Comparison of ENCODE assay signal across 27 cellular contexts in genomic region chr20:37611852-37612251, GRCh38.
"Had no signal": no experiment of that assay in that cellular context is flagged by ENCODE, and none has a peak within 500 bp of the region (broad histone marks: within the 10 kb centered on the region; RNA-seq: fewer than 3 reads in every experiment).

No MANE protein-coding gene starts in this region.

- H3K4me1 ChIP-seq: stomach, suprapubic skin, testis, thyroid gland, tibial artery, tibial nerve, transverse colon, upper lobe of left lung, upper lobe of right lung, uterus, vagina had no signal

- H3K27ac ChIP-seq: stomach, suprapubic skin, testis, thoracic aorta, thyroid gland, tibial artery, tibial nerve, transverse colon, upper lobe of left lung, upper lobe of right lung, uterus, vagina had no signal

- H3K9me3 ChIP-seq: suprapubic skin, testis, thoracic aorta, thyroid gland, tibial artery, tibial nerve, transverse colon, upper lobe of left lung, upper lobe of right lung, uterus, vagina had no signal

- H3K4me3 ChIP-seq: stomach, suprapubic skin, testis, thoracic aorta, thyroid gland, tibial artery, tibial nerve, transverse colon, upper lobe of left lung, upper lobe of right lung, uterus, vagina had no signal

- DNase-seq: stimulated activated CD4-positive, alpha-beta T cell treated with anti-CD3 and anti-CD28 coated beads, Interleukin-2, amount 100 ng/mL, for 48 hours; stimulated activated CD4-positive, alpha-beta T cell treated with anti-CD3 and anti-CD28 coated beads, Interleukin-4, amount 100 ng/mL, for 1 hour; stimulated activated CD4-positive, alpha-beta T cell treated with anti-CD3 and anti-CD28 coated beads, Interleukin-4, amount 100 ng/mL, for 24 hours; stimulated activated CD4-positive, alpha-beta T cell treated with anti-CD3 and anti-CD28 coated beads, Interleukin-4, amount 100 ng/mL, for 4 hours; stimulated activated CD8-positive, alpha-beta memory T cell treated with anti-CD3 and anti-CD28 coated beads, Interleukin-4, amount 100 ng/mL, for 48 hours; stimulated activated naive B cell treated with anti-CD40 and anti-IgM and Interleukin-4, amounts not matched to agents 10 μg/mL and 1 μg/mL and 100 μg/mL, for 72 hours; stimulated activated naive CD4-positive, alpha-beta T cell; stimulated activated naive CD4-positive, alpha-beta T cell treated with Interleukin-2 at 50 U/mL for 16 hours; stimulated activated naive CD8-positive, alpha-beta T cell treated with anti-CD3 and anti-CD28 coated beads, Interleukin-15, amount 100 ng/mL, for 72 hours; stimulated activated naive CD8-positive, alpha-beta T cell treated with anti-CD3 and anti-CD28 coated beads, Interleukin-15, Interleukin-2, amounts not matched to agents 100 U/mL and 50 U/mL, for 24 hours; stomach; substantia nigra; testis; thyroid gland; transverse colon; trophoblast cell; upper lobe of left lung; upper lobe of right lung; uterus had no signal

- H3K27me3 ChIP-seq: testis, thyroid gland, transverse colon, upper lobe of left lung, uterus, vagina had no signal

- FAIRE-seq: urothelium cell line had no signal

- ATAC-seq: stimulated activated effector memory CD8-positive, alpha-beta T cell treated with anti-CD3 and anti-CD28 coated beads, Interleukin-12 subunit alpha, Interleukin-12 subunit beta, amount 100 ng/mL, for 72 hours; stimulated activated memory B cell treated with anti-CD40 and anti-IgM and Interleukin-4, amounts not matched to agents 10 μg/mL and 1 μg/mL and 100 μg/mL, for 72 hours; stimulated activated naive B cell treated with anti-CD40 and anti-IgM and Interleukin-4, amounts not matched to agents 10 μg/mL and 1 μg/mL and 100 μg/mL, for 72 hours; stimulated activated naive CD8-positive, alpha-beta T cell treated with anti-CD3 and anti-CD28 coated beads, Interleukin-15, amount 100 ng/mL, for 72 hours; stimulated activated naive CD8-positive, alpha-beta T cell treated with anti-CD3 and anti-CD28 coated beads, Interleukin-15, Interleukin-2, amounts not matched to agents 100 U/mL and 50 U/mL, for 24 hours; upper lobe of right lung had no signal

- H3K36me3 ChIP-seq: stomach, suprapubic skin, thoracic aorta, thyroid gland, tibial artery, tibial nerve, transverse colon, upper lobe of left lung, upper lobe of right lung, uterus, vagina had no signal
